Comparison of ENCODE assay signal across 14 cellular contexts in the genomic region with DNA sequence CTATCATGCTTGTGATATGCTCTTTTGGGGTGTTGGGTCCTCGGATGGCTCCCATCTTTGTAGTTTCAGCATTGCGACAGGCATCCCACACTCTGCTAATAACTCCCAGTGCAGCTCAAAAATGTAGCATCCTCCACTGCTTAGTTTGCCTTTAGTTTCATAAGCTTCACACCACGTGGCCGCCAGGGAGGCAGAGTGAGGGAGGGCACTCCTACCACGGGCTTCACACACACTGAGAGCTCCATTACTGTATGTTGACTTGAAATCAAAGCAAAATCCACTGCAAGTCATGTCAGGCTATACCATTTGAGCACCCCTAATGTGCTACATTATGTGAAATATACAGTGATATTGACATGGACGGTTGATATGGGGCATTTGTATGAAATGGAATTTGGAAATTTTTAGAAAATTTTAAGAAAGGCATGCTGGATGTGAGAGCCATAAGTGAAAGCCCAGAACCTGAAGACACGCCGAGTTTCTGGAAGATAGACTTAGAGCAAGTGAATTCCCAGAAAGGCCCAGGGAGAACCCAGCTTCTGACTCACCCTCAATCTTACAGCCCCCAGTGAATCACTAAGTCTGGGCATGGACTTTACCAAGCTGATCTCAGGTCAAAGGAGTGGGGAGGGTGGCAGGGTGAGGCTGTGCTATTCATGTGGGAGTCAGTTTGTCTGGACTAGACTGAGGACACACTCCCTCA.
A peak's percentile ranks its signal among the peaks of the same experiment; 100 is the strongest.
DNase-seq lines count a peak whose midpoint lies in the region; ATAC-seq and TF ChIP-seq lines count a peak whose summit lies in the region.
"Had no signal": no experiment of that assay in that cellular context is flagged by ENCODE, and none has a peak within 500 bp of the region (broad histone marks: within the 10 kb centered on the region; RNA-seq: fewer than 3 reads in every experiment).

No MANE protein-coding gene starts in this region.

- H3K4me3 ChIP-seq in BE2C (ENCODE audit: low read depth, low read length): no peak overlapping the region
- H3K4me3 ChIP-seq: coronary artery had no signal

- H3K9me3 Mint-ChIP-seq in activated naive CD4-positive, alpha-beta T cell treated with anti-CD3 and anti-CD28 coated beads for 36 hours: no peaks in the 10 kb centered on the region
- H3K9me3 Mint-ChIP-seq in activated naive CD4-positive, alpha-beta T cell treated with anti-CD3 and anti-CD28 coated beads, Interleukin-2, amount 10 ng/mL, durations not matched to agents 7 days and 5 days: peaks cover 2% of the 10 kb centered on the region

- peak; percentile 78 for ATAC-seq in SK-N-SH treated with all-trans-retinoic acid at 6 μM for 48 hours
- peak; percentile 83 for ATAC-seq in stimulated activated naive CD8-positive, alpha-beta T cell treated with anti-CD3 and anti-CD28 coated beads, Interleukin-15, Interleukin-2, amounts not matched to agents 100 U/mL and 50 U/mL, for 24 hours
- ATAC-seq in GM19397 (IDR thresholded peaks at IDR 0.05; ENCODE audit: unreplicated experiment): no peak
- ATAC-seq in GM21526 (IDR thresholded peaks at IDR 0.05; ENCODE audit: low FRiP score, unreplicated experiment): no peak
- ATAC-seq: left colon had no signal

- no peaks in the 10 kb centered on the region for H3K9me3 ChIP-seq in BE2C

- H3K4me1 Mint-ChIP-seq in activated naive CD4-positive, alpha-beta T cell treated with anti-CD3 and anti-CD28 coated beads for 36 hours (ENCODE audit: low read depth): peaks cover 18% of the 10 kb centered on the region
- H3K4me1 Mint-ChIP-seq in activated naive CD4-positive, alpha-beta T cell treated with anti-CD3 and anti-CD28 coated beads, Interleukin-2, amount 10 ng/mL, durations not matched to agents 7 days and 5 days: no peaks in the 10 kb centered on the region
- H3K4me1 Mint-ChIP-seq: B cell had no signal

- no peak overlapping the region for H3K4me3 Mint-ChIP-seq in activated naive CD4-positive, alpha-beta T cell treated with anti-CD3 and anti-CD28 coated beads for 36 hours
- no peak overlapping the region for H3K4me3 Mint-ChIP-seq in activated naive CD4-positive, alpha-beta T cell treated with anti-CD3 and anti-CD28 coated beads, Interleukin-2, amount 10 ng/mL, durations not matched to agents 7 days and 5 days
- H3K4me3 Mint-ChIP-seq: B cell, nephron progenitor cell had no signal

- peaks cover 3% of the 10 kb centered on the region for H3K27me3 Mint-ChIP-seq in activated naive CD4-positive, alpha-beta T cell treated with anti-CD3 and anti-CD28 coated beads for 36 hours (ENCODE audit: low read depth)
- H3K27me3 Mint-ChIP-seq in activated naive CD4-positive, alpha-beta T cell treated with anti-CD3 and anti-CD28 coated beads, Interleukin-2, amount 10 ng/mL, durations not matched to agents 7 days and 5 days: peaks cover 20% of the 10 kb centered on the region

- no peaks in the 10 kb centered on the region for H3K27me3 ChIP-seq in BE2C

- H3K27ac Mint-ChIP-seq in activated naive CD4-positive, alpha-beta T cell treated with anti-CD3 and anti-CD28 coated beads for 36 hours: no peak overlapping the region
- H3K27ac Mint-ChIP-seq in activated naive CD4-positive, alpha-beta T cell treated with anti-CD3 and anti-CD28 coated beads, Interleukin-2, amount 10 ng/mL, durations not matched to agents 7 days and 5 days: no peak overlapping the region
- H3K27ac Mint-ChIP-seq: B cell, nephron progenitor cell had no signal

- H3K4me1 ChIP-seq in BE2C: no peaks in the 10 kb centered on the region

- no peaks in the 10 kb centered on the region for H3K36me3 Mint-ChIP-seq in activated naive CD4-positive, alpha-beta T cell treated with anti-CD3 and anti-CD28 coated beads for 36 hours (ENCODE audit: low read depth)
- no peaks in the 10 kb centered on the region for H3K36me3 Mint-ChIP-seq in activated naive CD4-positive, alpha-beta T cell treated with anti-CD3 and anti-CD28 coated beads, Interleukin-2, amount 10 ng/mL, durations not matched to agents 7 days and 5 days

- no peak for TF ChIP-seq CTCF in BE2C (IDR thresholded peaks at IDR 0.05; ENCODE audit: low read depth, low read length)

- H3K36me3 ChIP-seq in BE2C: no peaks in the 10 kb centered on the region

- peak; percentile 15 for DNase-seq in activated naive CD4-positive, alpha-beta T cell treated with anti-CD3 and anti-CD28 coated beads for 36 hours
- DNase-seq in activated naive CD4-positive, alpha-beta T cell treated with anti-CD3 and anti-CD28 coated beads, Interleukin-2, amount 10 ng/mL, durations not matched to agents 7 days and 5 days: no peak
- DNase-seq in fibroblast of the conjunctiva (ENCODE audit: low read depth): peak; percentile 12
- DNase-seq in stimulated activated naive CD8-positive, alpha-beta T cell treated with anti-CD3 and anti-CD28 coated beads, Interleukin-15, Interleukin-2, amounts not matched to agents 100 U/mL and 50 U/mL, for 24 hours: no peak
- no peak for DNase-seq in BE2C
- DNase-seq: activated gamma-delta T cell, left colon, NCI-H187 treated with DMSO at 0.1 percent for 48 hours, nephron progenitor cell had no signal

- intact Hi-C loops in activated naive CD4-positive, alpha-beta T cell treated with anti-CD3 and anti-CD28 coated beads for 36 hours (cut with micrococcal nuclease): no loop called here

- CTCF ChIA-PET in activated naive CD4-positive, alpha-beta T cell treated with anti-CD3 and anti-CD28 coated beads for 36 hours (lab: Charles Lee): no interaction called here
- CTCF ChIA-PET in activated naive CD4-positive, alpha-beta T cell treated with anti-CD3 and anti-CD28 coated beads, Interleukin-2, amount 10 ng/mL, durations not matched to agents 7 days and 5 days (lab: Charles Lee): interaction anchor here (1.1 kb wide), 1 partner anchor 11 kb away, joined by 3 read pairs; no protein-coding TSS in a partner anchor

TF ChIP-seq in SK-N-SH treated with all-trans-retinoic acid at 6 μM for 48 hours, 23 proteins besides CTCF, POLR2A, EP300 and RAD21:
- TF ChIP-seq, protein P1, sequence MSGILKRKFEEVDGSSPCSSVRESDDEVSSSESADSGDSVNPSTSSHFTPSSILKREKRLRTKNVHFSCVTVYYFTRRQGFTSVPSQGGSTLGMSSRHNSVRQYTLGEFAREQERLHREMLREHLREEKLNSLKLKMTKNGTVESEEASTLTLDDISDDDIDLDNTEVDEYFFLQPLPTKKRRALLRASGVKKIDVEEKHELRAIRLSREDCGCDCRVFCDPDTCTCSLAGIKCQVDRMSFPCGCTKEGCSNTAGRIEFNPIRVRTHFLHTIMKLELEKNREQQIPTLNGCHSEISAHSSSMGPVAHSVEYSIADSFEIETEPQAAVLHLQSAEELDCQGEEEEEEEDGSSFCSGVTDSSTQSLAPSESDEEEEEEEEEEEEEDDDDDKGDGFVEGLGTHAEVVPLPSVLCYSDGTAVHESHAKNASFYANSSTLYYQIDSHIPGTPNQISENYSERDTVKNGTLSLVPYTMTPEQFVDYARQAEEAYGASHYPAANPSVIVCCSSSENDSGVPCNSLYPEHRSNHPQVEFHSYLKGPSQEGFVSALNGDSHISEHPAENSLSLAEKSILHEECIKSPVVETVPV (CRISPR knock-in tag; IDR thresholded peaks at IDR 0.05): no peak
- TF ChIP-seq ARNTL (CRISPR knock-in tag; IDR thresholded peaks at IDR 0.05; ENCODE audit: borderline replicate concordance, low read depth) (no peak), GLIS3 (CRISPR knock-in tag; IDR thresholded peaks at IDR 0.05) (no peak), TCF4 (CRISPR knock-in tag; IDR thresholded peaks at IDR 0.05; ENCODE audit: borderline replicate concordance) (no peak), ZFP30 (CRISPR knock-in tag; IDR thresholded peaks at IDR 0.05) (no peak), ZNF70 (CRISPR knock-in tag; IDR thresholded peaks at IDR 0.05) (no peak), ZNF565 (CRISPR knock-in tag; conservative IDR thresholded peaks at IDR 0.05; ENCODE audit: low read depth) (no peak), RARB (CRISPR knock-in tag; IDR thresholded peaks at IDR 0.05) (no peak), ESRRG (CRISPR knock-in tag; IDR thresholded peaks at IDR 0.05) (no peak), ZC3H10 (CRISPR knock-in tag; IDR thresholded peaks at IDR 0.05) (no peak), TOX (CRISPR knock-in tag; IDR thresholded peaks at IDR 0.05; ENCODE audit: borderline replicate concordance) (no peak), PPARA (CRISPR knock-in tag; IDR thresholded peaks at IDR 0.05; ENCODE audit: borderline replicate concordance) (no peak)

Comparison
In these comparisons a context has a peak if more than half of its experiments do, and no peak if none do; other contexts are left out.
1. DNase-seq: peak in activated naive CD4-positive, alpha-beta T cell treated with anti-CD3 and anti-CD28 coated beads for 36 hours (single experiment) and fibroblast of the conjunctiva (single experiment); none in activated naive CD4-positive, alpha-beta T cell treated with anti-CD3 and anti-CD28 coated beads, Interleukin-2, amount 10 ng/mL, durations not matched to agents 7 days and 5 days (single experiment), stimulated activated naive CD8-positive, alpha-beta T cell treated with anti-CD3 and anti-CD28 coated beads, Interleukin-15, Interleukin-2, amounts not matched to agents 100 U/mL and 50 U/mL, for 24 hours (single experiment) and BE2C (single experiment).
2. ATAC-seq: peak in SK-N-SH treated with all-trans-retinoic acid at 6 μM for 48 hours (single experiment) and stimulated activated naive CD8-positive, alpha-beta T cell treated with anti-CD3 and anti-CD28 coated beads, Interleukin-15, Interleukin-2, amounts not matched to agents 100 U/mL and 50 U/mL, for 24 hours (single experiment); none in GM19397 (single experiment) and GM21526 (single experiment).